2 cellular contexts compared by ENCODE assay signal in genomic region chr1:225746361-225747179, GRCh38.
TF ChIP-seq lines count a peak whose summit lies in the region.

No MANE protein-coding gene starts in this region.

TF ChIP-seq in A549, 52 proteins besides CTCF, POLR2A, EP300 and RAD21 (continued from another document):
- TF ChIP-seq HMGXB4 (CRISPR knock-in tag; IDR thresholded peaks at IDR 0.05; ENCODE audit: borderline replicate concordance) (no peak), FOSL2 (IDR thresholded peaks at IDR 0.05) (no peak), FOSL2 (CRISPR knock-in tag; IDR thresholded peaks at IDR 0.05) (peak; percentile 73), JUN (IDR thresholded peaks at IDR 0.05) (peak in 1 of 2 experiments; percentile 23; a peak in 1 of 5 replicates), MAX (IDR thresholded peaks at IDR 0.05) (0 out of 2 replicates have a peak, but pooled peaks have one; percentile 49), HOXA7 (CRISPR knock-in tag; IDR thresholded peaks at IDR 0.05) (no peak), MAFK (IDR thresholded peaks at IDR 0.05; ENCODE audit: partially characterized antibody) (no peak), KDM1A (IDR thresholded peaks at IDR 0.05; ENCODE audit: low read depth) (no peak), MYC (IDR thresholded peaks at IDR 0.05; ENCODE audit: borderline replicate concordance, low read length) (no peak), CBX2 (IDR thresholded peaks at IDR 0.05; ENCODE audit: borderline replicate concordance, low read depth) (no peak), ZSCAN20 (CRISPR knock-in tag; IDR thresholded peaks at IDR 0.05) (no peak), FOSB (CRISPR knock-in tag; IDR thresholded peaks at IDR 0.05) (no peak), HDAC2 (IDR thresholded peaks at IDR 0.05) (no peak), BHLHE40 (IDR thresholded peaks at IDR 0.05; ENCODE audit: low read depth, low read length) (no peak), PHF8 (IDR thresholded peaks at IDR 0.05; ENCODE audit: borderline replicate concordance, low read depth) (peak; percentile 25; the same call in 1 of the 2 replicates)

TF ChIP-seq in SK-N-SH, 30 proteins besides CTCF, POLR2A, EP300 and RAD21 (continued from another document):
- peak; percentile 34; the same call in 1 of the 2 replicates for TF ChIP-seq TAF1 (IDR thresholded peaks at IDR 0.05; ENCODE audit: borderline replicate concordance, low read depth, low read length)
- no peak for TF ChIP-seq RFX5 (IDR thresholded peaks at IDR 0.05; ENCODE audit: low read length)
- peak; percentile 76 for TF ChIP-seq TCF12 (IDR thresholded peaks at IDR 0.05)
- TF ChIP-seq USF2 (IDR thresholded peaks at IDR 0.05; ENCODE audit: borderline replicate concordance, low read depth, low read length): no peak
- peak; percentile 87 for TF ChIP-seq MAX (IDR thresholded peaks at IDR 0.05; ENCODE audit: low read depth)
- no peak for TF ChIP-seq USF1 (IDR thresholded peaks at IDR 0.05; ENCODE audit: borderline replicate concordance, low read depth)
- TF ChIP-seq RCOR1 (IDR thresholded peaks at IDR 0.05; ENCODE audit: low read length): no peak
- peak; percentile 79; the same call in 1 of the 2 replicates for TF ChIP-seq FOSL2 (IDR thresholded peaks at IDR 0.05; ENCODE audit: borderline replicate concordance, low read depth)
- no peak for TF ChIP-seq CHD2 (IDR thresholded peaks at IDR 0.05; ENCODE audit: low read length, partially characterized antibody)
- no peak for TF ChIP-seq MEF2A (IDR thresholded peaks at IDR 0.05; ENCODE audit: borderline replicate concordance, low read depth)
- TF ChIP-seq SMC3 (IDR thresholded peaks at IDR 0.05; ENCODE audit: low read depth, low read length): no peak
- TF ChIP-seq PBX3 (IDR thresholded peaks at IDR 0.05): peak; percentile 74
- no peak for TF ChIP-seq NRF1 (IDR thresholded peaks at IDR 0.05; ENCODE audit: low read depth, low read length)
- no peak for TF ChIP-seq MXI1 (IDR thresholded peaks at IDR 0.05; ENCODE audit: low read depth, low read length)
- TF ChIP-seq POLR2AphosphoS5 (IDR thresholded peaks at IDR 0.05; ENCODE audit: low read depth, low read length): peak; percentile 47; the same call in 1 of the 2 replicates
- no peak for TF ChIP-seq GABPA (IDR thresholded peaks at IDR 0.05; ENCODE audit: low read depth)
- TF ChIP-seq JUND (IDR thresholded peaks at IDR 0.05): peak; percentile 79
- TF ChIP-seq SIN3A (IDR thresholded peaks at IDR 0.05; ENCODE audit: borderline replicate concordance, low read depth, low read length): peak; percentile 89
- no peak; the same call in 1 of the 2 replicates for TF ChIP-seq RXRA (IDR thresholded peaks at IDR 0.05; ENCODE audit: borderline replicate concordance, low read depth)
- TF ChIP-seq ZBTB33 (IDR thresholded peaks at IDR 0.05; ENCODE audit: borderline replicate concordance, low read depth): no peak
- TF ChIP-seq GATA2 (CRISPR knock-in tag; IDR thresholded peaks at IDR 0.05): no peak
- no peak for TF ChIP-seq YY1 (IDR thresholded peaks at IDR 0.05; ENCODE audit: low read depth)
